Comparison of ENCODE assay signal across 37 cellular contexts in the genomic region with DNA sequence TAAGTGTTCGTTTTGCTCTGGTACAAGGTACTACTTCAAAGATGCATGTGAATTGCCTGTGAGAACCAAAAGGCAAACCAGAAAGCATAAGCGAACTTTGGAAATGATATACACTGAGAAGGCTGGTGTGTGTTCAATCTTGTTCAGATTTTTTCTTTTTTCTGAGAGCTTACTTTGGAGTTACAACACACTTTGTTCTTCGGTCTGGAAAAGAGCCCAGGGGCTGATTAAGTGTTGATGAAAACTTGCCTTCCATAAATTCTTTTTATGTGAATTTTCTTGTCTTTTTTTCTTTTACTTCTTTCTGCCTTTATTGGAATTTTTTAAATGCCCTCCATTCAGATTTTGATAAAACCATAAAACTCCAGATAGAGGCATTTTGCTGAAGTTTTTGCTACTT.
A peak's percentile ranks its signal among the peaks of the same experiment; 100 is the strongest.
DNase-seq lines count a peak whose midpoint lies in the region; ATAC-seq, FAIRE-seq and TF ChIP-seq lines count a peak whose summit lies in the region.
"Had no signal": no experiment of that assay in that cellular context is flagged by ENCODE, and none has a peak within 500 bp of the region (broad histone marks: within the 10 kb centered on the region; RNA-seq: fewer than 3 reads in every experiment).

No MANE protein-coding gene starts in this region.

- H3K27me3 Mint-ChIP-seq in astrocyte (ENCODE audit: low read depth, unreplicated experiment) = peaks cover 3% of the 10 kb centered on the region
- no peaks in the 10 kb centered on the region for H3K27me3 Mint-ChIP-seq in CD8-positive, alpha-beta memory T cell
- H3K27me3 Mint-ChIP-seq: activated T-cell treated with anti-CD3 and anti-CD28 coated beads, Interleukin-2, amount 50 U/mL, for 24 hours; B cell; dendritic cell treated with granulocyte-macrophage colony-stimulating factor and Interleukin-4, amounts not matched to agents 40 ng/mL and 50 ng/mL, for 4 days had no signal

- H4K20me1 ChIP-seq in astrocyte (ENCODE audit: insufficient read depth, low read length) (no peaks in the 10 kb centered on the region), fibroblast of lung (ENCODE audit: control insufficient read depth, extremely low read depth, insufficient read depth, low read length) (no peaks in the 10 kb centered on the region)

- H3K9ac ChIP-seq in astrocyte (ENCODE audit: low read length) (no peak overlapping the region), fibroblast of lung (ENCODE audit: insufficient read depth, low read length) (no peak overlapping the region)
- H3K9ac ChIP-seq: SK-N-SH had no signal

- H2AFZ ChIP-seq in astrocyte (ENCODE audit: low read depth, low read length) (no peak overlapping the region), fibroblast of lung (ENCODE audit: low read length) (no peak overlapping the region)

- no peak overlapping the region for H3K4me3 Mint-ChIP-seq in astrocyte (ENCODE audit: unreplicated experiment)
- H3K4me3 Mint-ChIP-seq in CD8-positive, alpha-beta memory T cell = no peak overlapping the region
- H3K4me3 Mint-ChIP-seq: activated T-cell treated with anti-CD3 and anti-CD28 coated beads, Interleukin-2, amount 50 U/mL, for 24 hours; B cell; dendritic cell treated with granulocyte-macrophage colony-stimulating factor and Interleukin-4, amounts not matched to agents 40 ng/mL and 50 ng/mL, for 4 days; immature natural killer cell had no signal

- peak; percentile 69 for ATAC-seq in omental fat pad (ENCODE audit: low FRiP score)
- ATAC-seq: gastrocnemius medialis, GM12878, left ventricle myocardium superior had no signal

- H3K27ac ChIP-seq in astrocyte (ENCODE audit: low read depth, low read length) (no peak overlapping the region), fibroblast of lung (ENCODE audit: insufficient read depth, low read length) (no peak overlapping the region)
- no peak overlapping the region for H3K27ac ChIP-seq in CD8-positive, alpha-beta memory T cell (ENCODE audit: low read depth, low read length)
- H3K27ac ChIP-seq: adrenal gland, cardiac muscle cell, gastrocnemius medialis, RWPE1, sigmoid colon, stomach, upper lobe of left lung had no signal

- DNase-seq in AG10803 (ENCODE audit: low read depth) = peak; percentile 49
- DNase-seq in astrocyte (ENCODE audit: low read depth) = peak; percentile 28
- DNase-seq in fibroblast of lung (ENCODE audit: low read depth in 2 of 2) = peak; percentile 37 to 83
- DNase-seq in omental fat pad (ENCODE audit: low spot score) = no peak
- no peak for DNase-seq in CD8-positive, alpha-beta memory T cell
- no peak for DNase-seq in NCI-H748 (lab: John Stamatoyannopoulos, UW; ENCODE audit: unreplicated experiment)
- no peak for DNase-seq in A172 (ENCODE audit: low spot score)
- DNase-seq in NOMO-1 (lab: John Stamatoyannopoulos, UW; ENCODE audit: unreplicated experiment in 2 of 2) = no peak
- DNase-seq: 8988T; activated CD4-positive, alpha-beta T cell treated with anti-CD3 and anti-CD28 coated beads for 4 hours; activated gamma-delta T cell treated with Interleukin-2 at 50 U/mL for 16 hours; activated T-cell treated with anti-CD3 and anti-CD28 coated beads, Interleukin-2, amount 50 U/mL, for 24 hours; adrenal gland; COR-L47; DMS79; gastrocnemius medialis; hippocampal formation; immature natural killer cell; Karpas-422; left ventricle myocardium superior; midbrain; NCI-H1092; NCI-H1930; NCI-H526 treated with DMSO at 0.1 percent for 48 hours; posterior cingulate gyrus; sigmoid colon; SK-N-SH; stimulated activated CD8-positive, alpha-beta memory T cell treated with anti-CD3 and anti-CD28 coated beads, Interleukin-4, amount 100 ng/mL, for 48 hours; stomach; T-helper 2 cell had no signal

- H3K9me3 ChIP-seq in astrocyte (ENCODE audit: insufficient read depth, low read depth, low read length) = no peaks in the 10 kb centered on the region
- H3K9me3 ChIP-seq in fibroblast of lung (ENCODE audit: control insufficient read depth, insufficient read depth, low read depth, low read length) = no peaks in the 10 kb centered on the region
- no peaks in the 10 kb centered on the region for H3K9me3 ChIP-seq in CD8-positive, alpha-beta memory T cell (ENCODE audit: low read length)
- H3K9me3 ChIP-seq: adrenal gland, gastrocnemius medialis, sigmoid colon, SK-N-SH, stomach, upper lobe of left lung had no signal

- peaks cover 9% of the 10 kb centered on the region for H3K4me1 ChIP-seq in astrocyte (ENCODE audit: insufficient read depth, low read length)
- peaks cover 4% of the 10 kb centered on the region for H3K4me1 ChIP-seq in fibroblast of lung (ENCODE audit: control insufficient read depth, extremely low read depth, insufficient read depth, low read length)
- no peaks in the 10 kb centered on the region for H3K4me1 ChIP-seq in CD8-positive, alpha-beta memory T cell (ENCODE audit: insufficient read depth, low read length)
- H3K4me1 ChIP-seq: adrenal gland, gastrocnemius medialis had no signal

- H3K9me3 Mint-ChIP-seq in astrocyte (ENCODE audit: unreplicated experiment) = peaks cover 11% of the 10 kb centered on the region
- peaks cover 0 to 4% (median 3%) of the 10 kb centered on the region in 5 donors for H3K9me3 Mint-ChIP-seq in CD8-positive, alpha-beta memory T cell
- H3K9me3 Mint-ChIP-seq: activated T-cell treated with anti-CD3 and anti-CD28 coated beads, Interleukin-2, amount 50 U/mL, for 24 hours had no signal

- H3K27ac Mint-ChIP-seq in astrocyte (ENCODE audit: unreplicated experiment) = no peak overlapping the region
- H3K27ac Mint-ChIP-seq in CD8-positive, alpha-beta memory T cell = no peak overlapping the region
- H3K27ac Mint-ChIP-seq: activated T-cell treated with anti-CD3 and anti-CD28 coated beads, Interleukin-2, amount 50 U/mL, for 24 hours; B cell; dendritic cell treated with granulocyte-macrophage colony-stimulating factor and Interleukin-4, amounts not matched to agents 40 ng/mL and 50 ng/mL, for 4 days; immature natural killer cell had no signal

- no peak overlapping the region for H3K4me2 ChIP-seq in astrocyte (ENCODE audit: low read length)
- no peak overlapping the region for H3K4me2 ChIP-seq in fibroblast of lung (ENCODE audit: extremely low read depth, insufficient read depth, low read length)
- H3K4me2 ChIP-seq: SK-N-SH had no signal

- TF ChIP-seq CTCF in AG10803 (conservative IDR thresholded peaks at IDR 0.05; ENCODE audit: low read length) (no peak), astrocyte (IDR thresholded peaks at IDR 0.05; ENCODE audit: insufficient read depth, low read depth, low read length) (no peak), fibroblast of lung (conservative IDR thresholded peaks at IDR 0.05 in 1 of 2, IDR thresholded peaks at IDR 0.05 in 1 of 2; ENCODE audit: low read depth in 1 of 2, low read length in 2 of 2) (no peak), omental fat pad (IDR thresholded peaks at IDR 0.05) (no peak)

- CTCF ChIA-PET in CD8-positive, alpha-beta memory T cell (lab: Charles Lee) = no interaction called here

- H3K4me3 ChIP-seq in AG10803 (ENCODE audit: low read length) (no peak overlapping the region), astrocyte (ENCODE audit: insufficient read depth, low read depth, low read length) (no peak overlapping the region), fibroblast of lung (replicated peaks in 1 of 4; ENCODE audit: control extremely low read depth in 1 of 4, insufficient read depth in 1 of 4, low read depth in 3 of 4, low read length in 4 of 4) (no peak overlapping the region)
- H3K4me3 ChIP-seq in CD8-positive, alpha-beta memory T cell (ENCODE audit: low read length) = no peak overlapping the region
- H3K4me3 ChIP-seq: adrenal gland, cardiac muscle cell, gastrocnemius medialis, GM12878, sigmoid colon, stomach, upper lobe of left lung had no signal

- no peak for FAIRE-seq in astrocyte (lab: Jason Lieb, UNC)
- FAIRE-seq: GM12878, H54 had no signal

- H3K36me3 ChIP-seq in astrocyte (ENCODE audit: insufficient read depth, low read length) (no peaks in the 10 kb centered on the region), fibroblast of lung (ENCODE audit: control insufficient read depth, insufficient read depth, low read length) (no peaks in the 10 kb centered on the region)
- no peaks in the 10 kb centered on the region for H3K36me3 ChIP-seq in CD8-positive, alpha-beta memory T cell (ENCODE audit: insufficient read depth, low read length)
- H3K36me3 ChIP-seq: adrenal gland, cardiac muscle cell, gastrocnemius medialis, sigmoid colon, stomach, upper lobe of left lung had no signal

- H3K4me1 Mint-ChIP-seq in astrocyte (ENCODE audit: low read depth, unreplicated experiment) = no peaks in the 10 kb centered on the region
- H3K4me1 Mint-ChIP-seq in CD8-positive, alpha-beta memory T cell = no peaks in the 10 kb centered on the region
- H3K4me1 Mint-ChIP-seq: B cell, immature natural killer cell had no signal

- POLR2A ChIA-PET in CD8-positive, alpha-beta memory T cell (lab: Charles Lee) = no interaction called here

- H3K79me2 ChIP-seq in astrocyte (ENCODE audit: insufficient read depth, low read length) = no peaks in the 10 kb centered on the region
- no peaks in the 10 kb centered on the region for H3K79me2 ChIP-seq in fibroblast of lung (ENCODE audit: control insufficient read depth, insufficient read depth, low read length)

- no peaks in the 10 kb centered on the region for H3K36me3 Mint-ChIP-seq in astrocyte (ENCODE audit: low read depth, unreplicated experiment)
- H3K36me3 Mint-ChIP-seq in CD8-positive, alpha-beta memory T cell = no peaks in the 10 kb centered on the region
- H3K36me3 Mint-ChIP-seq: immature natural killer cell had no signal

- no peaks in the 10 kb centered on the region for H3K27me3 ChIP-seq in astrocyte (ENCODE audit: insufficient read depth, low read length)
- no peaks in the 10 kb centered on the region for H3K27me3 ChIP-seq in fibroblast of lung (ENCODE audit: control insufficient read depth, insufficient read depth, low read length)
- no peaks in the 10 kb centered on the region for H3K27me3 ChIP-seq in CD8-positive, alpha-beta memory T cell (ENCODE audit: insufficient read depth, low read length, poor library complexity, severe bottlenecking)
- H3K27me3 ChIP-seq: adrenal gland, cardiac muscle cell, gastrocnemius medialis, sigmoid colon, stomach, upper lobe of left lung had no signal

Comparison
In these comparisons a context has a peak if more than half of its experiments do, and no peak if none do; other contexts are left out.
1. DNase-seq: peak in AG10803 (single experiment), astrocyte (single experiment) and fibroblast of lung (2 of 2); none in omental fat pad (single experiment), CD8-positive, alpha-beta memory T cell (0 of 5), NCI-H748 (single experiment), A172 (single experiment) and NOMO-1 (0 of 2).